ENCODE assay signal across 1 cellular context in genomic region chr19:35009424-35010415, GRCh38.
TF ChIP-seq lines count a peak whose summit lies in the region.

No MANE protein-coding gene starts in this region.

TF ChIP-seq in HEK293, 187 proteins besides CTCF, POLR2A, EP300 and RAD21 (continued from another document):
- no peak for TF ChIP-seq ZNF518A (tag by site-specific recombination; conservative IDR thresholded peaks at IDR 0.05; ENCODE audit: low read depth)
- no peak for TF ChIP-seq ZNF645 (tag by site-specific recombination; IDR thresholded peaks at IDR 0.05)
- no peak for TF ChIP-seq ZNF354C (tag by site-specific recombination; IDR thresholded peaks at IDR 0.05; ENCODE audit: borderline replicate concordance, low read depth)
- TF ChIP-seq KLF1 (tag by site-specific recombination; IDR thresholded peaks at IDR 0.05) = peak; percentile 13; the same call in 1 of the 2 replicates
- no peak for TF ChIP-seq YY2 (tag by site-specific recombination; IDR thresholded peaks at IDR 0.05)
- TF ChIP-seq IKZF3 (tag by site-specific recombination; IDR thresholded peaks at IDR 0.05) = no peak
